In genomic region chr4:86846921-86847320, GRCh38 we compare ENCODE assay signal across 32 cellular contexts. TPM values are rescaled to one million over a fixed set of nuclear protein-coding genes. Genes with fewer than 3 reads are reported as not detected.
DNase-seq lines count a peak whose midpoint lies in the region; ATAC-seq, FAIRE-seq and TF ChIP-seq lines count a peak whose summit lies in the region.
"Had no signal": no experiment of that assay in that cellular context is flagged by ENCODE, and none has a peak within 500 bp of the region (broad histone marks: within the 10 kb centered on the region; RNA-seq: fewer than 3 reads in every experiment).

No MANE protein-coding gene starts in this region.

- no peak overlapping the region for H3K9ac ChIP-seq in astrocyte (ENCODE audit: low read length)

- H3K27ac Mint-ChIP-seq in astrocyte (ENCODE audit: unreplicated experiment), result no peak overlapping the region
- H3K27ac Mint-ChIP-seq in activated naive CD4-positive, alpha-beta T cell treated with anti-CD3 and anti-CD28 coated beads, Interleukin-2, amount 50 U/mL, for 72 hours, result no peak overlapping the region
- H3K27ac Mint-ChIP-seq: activated B cell treated with CpG ODN at 0.5 μM for 24 hours; activated CD4-positive, alpha-beta memory T cell treated with anti-CD3 and anti-CD28 coated beads, Interleukin-2, amount 10 ng/mL, durations not matched to agents 7 days and 5 days; activated naive CD8-positive, alpha-beta T cell treated with anti-CD3 and anti-CD28 coated beads, Interleukin-2, amount 50 U/mL, for 24 hours; CD8-positive, alpha-beta T cell; effector memory CD8-positive, alpha-beta T cell; natural killer cell treated with Interleukin-12 subunit alpha and Interleukin-12 subunit beta and Interleukin-15 and Interleukin-18, amount 100 ng/mL, for 72 hours had no signal

- no peak for TF ChIP-seq CTCF in astrocyte (IDR thresholded peaks at IDR 0.05; ENCODE audit: insufficient read depth, low read depth, low read length)
- TF ChIP-seq CTCF in fibroblast of pulmonary artery (IDR thresholded peaks at IDR 0.05; ENCODE audit: low read length, missing control alignments), result no peak
- no peak for TF ChIP-seq CTCF in spleen (IDR thresholded peaks at IDR 0.05 in 8 of 11, conservative IDR thresholded peaks at IDR 0.05 in 3 of 11)

- H3K27ac ChIP-seq in astrocyte (ENCODE audit: low read depth, low read length), result no peak overlapping the region
- peak overlapping the region in 6 of 8 donors; percentile 10 to 78 (median 49) for H3K27ac ChIP-seq in spleen
- H3K27ac ChIP-seq: left lung, PC-9, tibial artery had no signal

- peaks cover 4% of the 10 kb centered on the region for H3K27me3 Mint-ChIP-seq in astrocyte (ENCODE audit: low read depth, unreplicated experiment)
- H3K27me3 Mint-ChIP-seq: activated B cell treated with CpG ODN at 0.5 μM for 24 hours; activated CD4-positive, alpha-beta memory T cell treated with anti-CD3 and anti-CD28 coated beads, Interleukin-2, amount 10 ng/mL, durations not matched to agents 7 days and 5 days had no signal

- DNase-seq in GM04503 (ENCODE audit: low read depth) (peak; percentile 56), astrocyte (ENCODE audit: low read depth) (peak; percentile 41), fibroblast of pulmonary artery (ENCODE audit: low read depth) (peak; percentile 25), spleen (no peak)
- no peak for DNase-seq in activated naive CD4-positive, alpha-beta T cell treated with anti-CD3 and anti-CD28 coated beads, Interleukin-2, amount 50 U/mL, for 72 hours (ENCODE audit: low spot score in 2 of 2)
- DNase-seq: activated B cell treated with CpG ODN at 0.5 μM for 24 hours; activated CD4-positive, alpha-beta memory T cell treated with anti-CD3 and anti-CD28 coated beads, Interleukin-2, amount 10 ng/mL, durations not matched to agents 7 days and 5 days; activated naive CD8-positive, alpha-beta T cell treated with anti-CD3 and anti-CD28 coated beads, Interleukin-2, amount 50 U/mL, for 24 hours; AML-193; CD8-positive, alpha-beta T cell; DMS 273 treated with DMSO at 0.1 percent for 48 hours; effector memory CD8-positive, alpha-beta T cell; hypothalamus; KBM-7; left lung; midbrain; MM.1S; NCI-H1436; NCI-H2107; NCI-H446 treated with DMSO at 0.1 percent for 48 hours; PC-9; SIG-M5; stimulated activated naive CD8-positive, alpha-beta T cell treated with anti-CD3 and anti-CD28 coated beads, Interleukin-15, Interleukin-2, amounts not matched to agents 100 U/mL and 50 U/mL, for 24 hours; tibial artery had no signal

- H3K27me3 ChIP-seq in astrocyte (ENCODE audit: insufficient read depth, low read length) (no peaks in the 10 kb centered on the region), spleen (replicated peaks in 1 of 7) (no peaks in the 10 kb centered on the region)
- H3K27me3 ChIP-seq: left lung, tibial artery had no signal

- no peak overlapping the region for H3K4me3 Mint-ChIP-seq in astrocyte (ENCODE audit: unreplicated experiment)
- H3K4me3 Mint-ChIP-seq: activated B cell treated with CpG ODN at 0.5 μM for 24 hours; activated CD4-positive, alpha-beta memory T cell treated with anti-CD3 and anti-CD28 coated beads, Interleukin-2, amount 10 ng/mL, durations not matched to agents 7 days and 5 days; activated naive CD8-positive, alpha-beta T cell treated with anti-CD3 and anti-CD28 coated beads, Interleukin-2, amount 50 U/mL, for 24 hours; CD8-positive, alpha-beta T cell; effector memory CD8-positive, alpha-beta T cell; natural killer cell treated with Interleukin-12 subunit alpha and Interleukin-12 subunit beta and Interleukin-15 and Interleukin-18, amount 100 ng/mL, for 72 hours had no signal

- H3K36me3 ChIP-seq in astrocyte (ENCODE audit: insufficient read depth, low read length), result no peaks in the 10 kb centered on the region
- H3K36me3 ChIP-seq in spleen, result no peaks in the 10 kb centered on the region
- H3K36me3 ChIP-seq: left lung, tibial artery had no signal

- no peaks in the 10 kb centered on the region for H4K20me1 ChIP-seq in astrocyte (ENCODE audit: insufficient read depth, low read length)

- ATAC-seq in HG03469 (IDR thresholded peaks at IDR 0.05; ENCODE audit: unreplicated experiment) (no peak), HG02884 (IDR thresholded peaks at IDR 0.05; ENCODE audit: unreplicated experiment) (no peak)
- ATAC-seq in activated naive CD4-positive, alpha-beta T cell treated with anti-CD3 and anti-CD28 coated beads, Interleukin-2, amount 50 U/mL, for 72 hours, result no peak
- ATAC-seq: activated naive CD8-positive, alpha-beta T cell treated with anti-CD3 and anti-CD28 coated beads, Interleukin-2, amount 50 U/mL, for 24 hours; CD8-positive, alpha-beta T cell; effector memory CD8-positive, alpha-beta T cell; left lung; natural killer cell treated with Interleukin-12 subunit alpha and Interleukin-12 subunit beta and Interleukin-15 and Interleukin-18, amount 100 ng/mL, for 72 hours; stimulated activated naive CD8-positive, alpha-beta T cell treated with anti-CD3 and anti-CD28 coated beads, Interleukin-15, Interleukin-2, amounts not matched to agents 100 U/mL and 50 U/mL, for 24 hours had no signal

- H3K4me3 ChIP-seq in astrocyte (ENCODE audit: insufficient read depth, low read depth, low read length) (no peak overlapping the region), fibroblast of pulmonary artery (replicated peaks; ENCODE audit: low read depth, low read length) (no peak overlapping the region), spleen (no peak overlapping the region)
- H3K4me3 ChIP-seq: left lung, PC-9 had no signal

- H3K4me1 Mint-ChIP-seq in astrocyte (ENCODE audit: low read depth, unreplicated experiment), result peaks cover 4% of the 10 kb centered on the region
- H3K4me1 Mint-ChIP-seq: activated B cell treated with CpG ODN at 0.5 μM for 24 hours; activated CD4-positive, alpha-beta memory T cell treated with anti-CD3 and anti-CD28 coated beads, Interleukin-2, amount 10 ng/mL, durations not matched to agents 7 days and 5 days had no signal

- TF ChIP-seq POLR2A in spleen (IDR thresholded peaks at IDR 0.05), result no peak

- H3K4me1 ChIP-seq in astrocyte (ENCODE audit: insufficient read depth, low read length) (no peaks in the 10 kb centered on the region), spleen (no peaks in the 10 kb centered on the region)
- H3K4me1 ChIP-seq: left lung had no signal

- H3K4me2 ChIP-seq in astrocyte (ENCODE audit: low read length), result no peak overlapping the region
- H3K4me2 ChIP-seq: PC-9 had no signal

- peaks cover 3% of the 10 kb centered on the region for H3K9me3 Mint-ChIP-seq in astrocyte (ENCODE audit: unreplicated experiment)
- no peaks in the 10 kb centered on the region for H3K9me3 Mint-ChIP-seq in activated naive CD4-positive, alpha-beta T cell treated with anti-CD3 and anti-CD28 coated beads, Interleukin-2, amount 50 U/mL, for 72 hours
- H3K9me3 Mint-ChIP-seq: activated B cell treated with CpG ODN at 0.5 μM for 24 hours; activated CD4-positive, alpha-beta memory T cell treated with anti-CD3 and anti-CD28 coated beads, Interleukin-2, amount 10 ng/mL, durations not matched to agents 7 days and 5 days; activated naive CD8-positive, alpha-beta T cell treated with anti-CD3 and anti-CD28 coated beads, Interleukin-2, amount 50 U/mL, for 24 hours; CD8-positive, alpha-beta T cell; effector memory CD8-positive, alpha-beta T cell; natural killer cell treated with Interleukin-12 subunit alpha and Interleukin-12 subunit beta and Interleukin-15 and Interleukin-18, amount 100 ng/mL, for 72 hours had no signal

- H3K9me3 ChIP-seq in astrocyte (ENCODE audit: insufficient read depth, low read depth, low read length) (no peaks in the 10 kb centered on the region), spleen (no peaks in the 10 kb centered on the region)
- H3K9me3 ChIP-seq: left lung, tibial artery had no signal

- no peak for FAIRE-seq in astrocyte (lab: Jason Lieb, UNC)
- FAIRE-seq: colon, frontal cortex, HTR-8/SVneo had no signal

- peaks cover 3% of the 10 kb centered on the region for H3K36me3 Mint-ChIP-seq in astrocyte (ENCODE audit: low read depth, unreplicated experiment)
- no peaks in the 10 kb centered on the region for H3K36me3 Mint-ChIP-seq in activated naive CD4-positive, alpha-beta T cell treated with anti-CD3 and anti-CD28 coated beads, Interleukin-2, amount 50 U/mL, for 72 hours
- H3K36me3 Mint-ChIP-seq: CD8-positive, alpha-beta T cell; natural killer cell treated with Interleukin-12 subunit alpha and Interleukin-12 subunit beta and Interleukin-15 and Interleukin-18, amount 100 ng/mL, for 72 hours had no signal

- H3K79me2 ChIP-seq in astrocyte (ENCODE audit: insufficient read depth, low read length), result no peaks in the 10 kb centered on the region

- no peak overlapping the region for H2AFZ ChIP-seq in astrocyte (ENCODE audit: low read depth, low read length)
- H2AFZ ChIP-seq: PC-9 had no signal

- intact Hi-C loops in spleen (cut with DNase I; ENCODE audit: low total_unique reads), result no loop called here

RNA-seq across cellular contexts. Expression of gene SLC10A6, which starts 2.3 kb away (rescaled TPM):
- 0.26 TPM in 1 of 2 replicates, not detected in the other for total RNA-seq in astrocyte
- total RNA-seq in spleen, result 1 to 10 TPM in 4 of 7 donors, under 1 TPM in 2, not detected in 1; 0.49 to 3.7 (median 1.1) TPM
- polyA plus RNA-seq in spleen, result not detected
- total RNA-seq in activated naive CD4-positive, alpha-beta T cell treated with anti-CD3 and anti-CD28 coated beads, Interleukin-2, amount 50 U/mL, for 72 hours, result not detected
- total RNA-seq: activated CD4-positive, alpha-beta memory T cell treated with anti-CD3 and anti-CD28 coated beads, Interleukin-2, amount 10 ng/mL, durations not matched to agents 7 days and 5 days; CD8-positive, alpha-beta T cell; frontal cortex; H4; natural killer cell treated with Interleukin-12 subunit alpha and Interleukin-12 subunit beta and Interleukin-15 and Interleukin-18, amount 100 ng/mL, for 72 hours; osteoblast; PC-9 had no signal

RNA-seq across cellular contexts. Expression of gene C4orf36, which starts 45.3 kb away (rescaled TPM):
- not detected in 2 replicates for total RNA-seq in astrocyte
- total RNA-seq in spleen, result 1 to 10 TPM in 1 of 7 donors, under 1 TPM in 1, not detected in 5; 0.82 to 1.1 TPM
- under 1 TPM in 1 of 3 donors, not detected in 2; 0.17 TPM for polyA plus RNA-seq in spleen
- total RNA-seq in activated naive CD4-positive, alpha-beta T cell treated with anti-CD3 and anti-CD28 coated beads, Interleukin-2, amount 50 U/mL, for 72 hours, result not detected
- total RNA-seq: activated B cell treated with CpG ODN at 0.5 μM for 24 hours; activated CD4-positive, alpha-beta memory T cell treated with anti-CD3 and anti-CD28 coated beads, Interleukin-2, amount 10 ng/mL, durations not matched to agents 7 days and 5 days; CD8-positive, alpha-beta T cell; natural killer cell treated with Interleukin-12 subunit alpha and Interleukin-12 subunit beta and Interleukin-15 and Interleukin-18, amount 100 ng/mL, for 72 hours; PC-9 had no signal

Comparison
In these comparisons a context has a peak if more than half of its experiments do, and no peak if none do; other contexts are left out.
1. DNase-seq: peak in GM04503 (single experiment), astrocyte (single experiment) and fibroblast of pulmonary artery (single experiment); none in spleen (single experiment) and activated naive CD4-positive, alpha-beta T cell treated with anti-CD3 and anti-CD28 coated beads, Interleukin-2, amount 50 U/mL, for 72 hours (0 of 2).